1 cellular context compared by ENCODE assay signal in the genomic region with DNA sequence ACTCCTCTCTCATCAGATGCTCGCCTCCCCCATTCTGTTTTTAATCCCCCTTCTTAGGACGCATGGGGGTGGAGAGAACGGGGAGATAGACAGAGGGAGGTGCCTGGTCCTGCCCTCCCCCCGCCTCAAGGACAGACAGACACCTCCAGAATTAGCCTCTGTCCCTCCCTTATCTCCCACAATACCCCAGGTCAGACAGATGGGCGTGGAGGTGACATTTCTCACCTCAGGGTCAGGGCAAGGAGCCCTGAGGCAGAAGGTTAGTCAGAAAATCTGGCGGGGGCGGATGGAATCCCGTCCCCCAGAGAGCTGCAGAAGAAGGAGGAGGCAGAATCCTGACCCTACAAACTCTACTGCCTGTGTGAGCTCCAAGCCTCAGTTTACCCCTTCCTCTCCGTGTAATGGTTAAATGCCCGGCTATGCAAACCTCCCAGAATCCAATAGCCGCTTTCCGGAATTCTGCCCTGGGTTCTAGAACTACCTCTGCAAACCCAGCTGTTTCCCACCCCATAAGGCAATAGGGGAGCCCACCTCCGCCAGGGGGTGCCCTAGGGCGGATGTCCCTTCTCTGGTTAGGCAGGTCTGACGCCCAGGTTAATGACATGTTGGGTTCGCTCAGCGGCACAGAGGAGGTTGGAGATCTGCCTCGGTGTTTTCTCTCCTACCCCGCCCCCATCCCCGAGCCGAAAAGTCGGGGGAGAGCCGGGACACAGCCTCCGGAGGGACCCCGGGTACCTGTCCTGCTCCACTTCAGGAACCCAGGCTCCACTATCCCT.
TF ChIP-seq lines count a peak whose summit lies in the region.

No MANE protein-coding gene starts in this region.

TF ChIP-seq in WTC11, 78 proteins besides CTCF, POLR2A, EP300 and RAD21 (continued from another document):
- peak; percentile 97 for TF ChIP-seq PRDM15 (CRISPR knock-in tag; IDR thresholded peaks at IDR 0.05)
TF ChIP-seq in WTC11: peak in this region for 1.
